Comparison of ENCODE assay signal across 1 cellular context in the genomic region with DNA sequence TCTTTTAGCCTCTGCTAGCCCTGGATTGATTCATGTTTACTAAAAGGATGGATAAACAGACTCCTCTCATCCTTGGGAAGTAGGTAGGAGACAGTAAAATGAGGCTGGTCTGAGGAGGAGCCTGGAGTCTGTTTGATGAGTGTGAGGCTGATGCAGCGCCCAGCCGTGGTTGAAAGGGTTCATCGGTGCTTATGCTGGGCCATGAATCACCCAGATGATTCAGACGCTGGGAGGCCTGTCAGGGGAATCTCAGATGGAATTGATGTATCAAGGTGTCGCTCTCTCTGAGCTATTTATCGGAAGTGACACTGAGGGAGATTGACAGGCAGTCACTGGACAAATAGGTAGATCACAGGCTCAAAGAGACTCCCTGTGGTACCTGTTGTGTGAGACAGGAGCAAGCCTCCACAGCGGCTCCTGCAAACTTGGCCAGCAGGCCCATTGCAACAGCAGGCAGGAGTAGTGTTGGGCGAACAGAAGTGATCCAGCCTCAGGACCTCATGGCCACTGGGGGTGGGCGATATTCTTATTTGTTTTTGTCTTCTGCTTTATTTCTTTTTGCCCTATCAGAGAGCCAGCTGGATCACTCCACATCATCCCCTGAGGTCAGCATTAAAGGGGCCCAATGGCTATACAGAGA.
A peak's percentile ranks its signal among the peaks of the same experiment; 100 is the strongest.
TF ChIP-seq lines count a peak whose summit lies in the region.

No MANE protein-coding gene starts in this region.

TF ChIP-seq in A549, 52 proteins besides CTCF, POLR2A, EP300 and RAD21 (continued from another document):
- TF ChIP-seq, protein P1, sequence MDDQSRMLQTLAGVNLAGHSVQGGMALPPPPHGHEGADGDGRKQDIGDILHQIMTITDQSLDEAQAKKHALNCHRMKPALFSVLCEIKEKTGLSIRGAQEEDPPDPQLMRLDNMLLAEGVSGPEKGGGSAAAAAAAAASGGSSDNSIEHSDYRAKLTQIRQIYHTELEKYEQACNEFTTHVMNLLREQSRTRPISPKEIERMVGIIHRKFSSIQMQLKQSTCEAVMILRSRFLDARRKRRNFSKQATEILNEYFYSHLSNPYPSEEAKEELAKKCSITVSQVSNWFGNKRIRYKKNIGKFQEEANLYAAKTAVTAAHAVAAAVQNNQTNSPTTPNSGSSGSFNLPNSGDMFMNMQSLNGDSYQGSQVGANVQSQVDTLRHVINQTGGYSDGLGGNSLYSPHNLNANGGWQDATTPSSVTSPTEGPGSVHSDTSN (IDR thresholded peaks at IDR 0.05), result no peak
- TF ChIP-seq RFX5 (IDR thresholded peaks at IDR 0.05) (no peak), MYC (IDR thresholded peaks at IDR 0.05; ENCODE audit: borderline replicate concordance, low read length) (no peak), JUNB (IDR thresholded peaks at IDR 0.05) (0 out of 2 replicates have a peak, but pooled peaks have one; percentile 22), RNF2 (IDR thresholded peaks at IDR 0.05; ENCODE audit: borderline replicate concordance, low read depth) (no peak), FOSL2 (IDR thresholded peaks at IDR 0.05) (0 out of 2 replicates have a peak, but pooled peaks have one; percentile 29), FOSL2 (CRISPR knock-in tag; IDR thresholded peaks at IDR 0.05) (peak; percentile 35; the same call in 1 of the 2 replicates), BHLHE40 (IDR thresholded peaks at IDR 0.05; ENCODE audit: low read depth, low read length) (no peak)
- TF ChIP-seq, protein P2, sequence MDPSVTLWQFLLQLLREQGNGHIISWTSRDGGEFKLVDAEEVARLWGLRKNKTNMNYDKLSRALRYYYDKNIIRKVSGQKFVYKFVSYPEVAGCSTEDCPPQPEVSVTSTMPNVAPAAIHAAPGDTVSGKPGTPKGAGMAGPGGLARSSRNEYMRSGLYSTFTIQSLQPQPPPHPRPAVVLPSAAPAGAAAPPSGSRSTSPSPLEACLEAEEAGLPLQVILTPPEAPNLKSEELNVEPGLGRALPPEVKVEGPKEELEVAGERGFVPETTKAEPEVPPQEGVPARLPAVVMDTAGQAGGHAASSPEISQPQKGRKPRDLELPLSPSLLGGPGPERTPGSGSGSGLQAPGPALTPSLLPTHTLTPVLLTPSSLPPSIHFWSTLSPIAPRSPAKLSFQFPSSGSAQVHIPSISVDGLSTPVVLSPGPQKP (IDR thresholded peaks at IDR 0.05; ENCODE audit: low read depth, low read length), result no peak
- TF ChIP-seq, protein P3, sequence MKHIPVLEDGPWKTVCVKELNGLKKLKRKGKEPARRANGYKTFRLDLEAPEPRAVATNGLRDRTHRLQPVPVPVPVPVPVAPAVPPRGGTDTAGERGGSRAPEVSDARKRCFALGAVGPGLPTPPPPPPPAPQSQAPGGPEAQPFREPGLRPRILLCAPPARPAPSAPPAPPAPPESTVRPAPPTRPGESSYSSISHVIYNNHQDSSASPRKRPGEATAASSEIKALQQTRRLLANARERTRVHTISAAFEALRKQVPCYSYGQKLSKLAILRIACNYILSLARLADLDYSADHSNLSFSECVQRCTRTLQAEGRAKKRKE (CRISPR knock-in tag; IDR thresholded peaks at IDR 0.05; ENCODE audit: low read depth), result no peak
- TF ChIP-seq, protein P4, sequence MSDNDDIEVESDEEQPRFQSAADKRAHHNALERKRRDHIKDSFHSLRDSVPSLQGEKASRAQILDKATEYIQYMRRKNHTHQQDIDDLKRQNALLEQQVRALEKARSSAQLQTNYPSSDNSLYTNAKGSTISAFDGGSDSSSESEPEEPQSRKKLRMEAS (IDR thresholded peaks at IDR 0.05), result no peak
